In genomic region chrX:26192204-26192603, GRCh38 we compare ENCODE assay signal across 1 cellular context.
TF ChIP-seq lines count a peak whose summit lies in the region.

TSS of gene MAGEB6 (plus strand) at chrX:26192440. CDS start at chrX:26193847, 1,407 bp downstream.

TF ChIP-seq in H1, 55 proteins besides CTCF, POLR2A, EP300 and RAD21 (continued from another document):
- TF ChIP-seq CHD7 (IDR thresholded peaks at IDR 0.05; ENCODE audit: insufficient replicate concordance, low read length) (no peak), BCL11A (IDR thresholded peaks at IDR 0.05; ENCODE audit: low read depth in 2 of 2, low read length in 2 of 2) (no peak), CREB1 (IDR thresholded peaks at IDR 0.05) (no peak), KDM1A (IDR thresholded peaks at IDR 0.05; ENCODE audit: borderline replicate concordance, low read length) (no peak), BRCA1 (IDR thresholded peaks at IDR 0.05; ENCODE audit: low read depth, low read length) (no peak), JUND (IDR thresholded peaks at IDR 0.05; ENCODE audit: low read length) (no peak), CHD2 (IDR thresholded peaks at IDR 0.05; ENCODE audit: low read length) (no peak), EZH2 (IDR thresholded peaks at IDR 0.05; ENCODE audit: low read depth, low read length, severe bottlenecking) (no peak), TAF1 (IDR thresholded peaks at IDR 0.05; ENCODE audit: low read depth, low read length) (no peak)
TF ChIP-seq in H1: peak in this region for 0.
